ENCODE assay signal across 18 cellular contexts in the genomic region with DNA sequence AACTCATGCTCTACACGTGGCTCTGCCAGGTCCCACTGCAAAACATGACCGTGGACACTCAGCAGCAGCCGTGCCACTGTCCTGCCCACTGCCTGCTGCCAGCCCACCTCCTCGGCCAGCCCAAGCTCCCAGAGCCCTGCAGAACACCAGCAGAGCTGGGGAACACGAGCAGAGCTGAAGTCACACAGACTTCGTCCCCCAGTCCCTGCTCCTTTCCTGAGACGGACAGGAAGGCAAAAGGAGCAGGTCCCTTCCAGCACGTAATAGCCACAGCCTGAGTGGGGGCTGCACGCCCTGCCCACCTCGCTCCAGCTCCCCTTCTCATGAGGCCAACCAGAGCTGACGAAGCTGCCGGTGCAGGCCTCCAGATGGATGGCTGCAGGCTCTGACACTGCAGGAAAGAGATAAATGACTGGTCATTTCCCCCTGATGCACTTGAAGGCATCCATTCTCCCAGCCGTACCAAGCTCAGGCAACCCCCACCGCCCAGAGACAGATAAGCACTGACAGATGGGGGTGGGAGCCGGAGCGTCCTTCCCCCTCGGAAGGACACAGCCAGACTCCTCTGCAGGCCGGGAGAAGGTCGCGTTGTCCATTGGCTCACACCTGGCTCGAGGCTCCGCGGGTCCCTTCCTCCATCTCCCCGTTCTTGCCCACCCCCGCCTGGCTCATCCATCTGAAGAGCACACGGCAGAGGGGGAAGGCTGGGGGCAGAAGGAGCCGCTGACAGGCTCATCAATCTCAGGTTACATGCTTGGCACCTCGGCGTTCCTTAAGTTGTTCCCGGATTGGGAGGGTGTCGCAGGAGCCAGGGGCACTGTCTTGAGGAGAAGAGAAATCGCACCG.
DNase-seq lines count a peak whose midpoint lies in the region; ATAC-seq, FAIRE-seq and TF ChIP-seq lines count a peak whose summit lies in the region.
"Had no signal": no experiment of that assay in that cellular context is flagged by ENCODE, and none has a peak within 500 bp of the region (broad histone marks: within the 10 kb centered on the region; RNA-seq: fewer than 3 reads in every experiment).

No MANE protein-coding gene starts in this region.

- H3K36me3 Mint-ChIP-seq in activated CD8-positive, alpha-beta memory T cell treated with anti-CD3 and anti-CD28 coated beads, Interleukin-2, amount 10 ng/mL, durations not matched to agents 7 days and 5 days: no peaks in the 10 kb centered on the region
- H3K36me3 Mint-ChIP-seq in activated CD8-positive, alpha-beta T cell treated with anti-CD3 and anti-CD28 coated beads for 36 hours (ENCODE audit: low read depth): no peaks in the 10 kb centered on the region
- H3K36me3 Mint-ChIP-seq: activated naive CD4-positive, alpha-beta T cell treated with anti-CD3 and anti-CD28 coated beads, Interleukin-2, amount 50 U/mL, for 72 hours had no signal

- TF ChIP-seq POLR2A in K562 (conservative IDR thresholded peaks at IDR 0.05): no peak
- no peak for TF ChIP-seq POLR2A in spleen (IDR thresholded peaks at IDR 0.05)

- peak; percentile 93 for FAIRE-seq in K562 (lab: Jason Lieb, UNC)
- FAIRE-seq: A204.1 had no signal

- no peaks in the 10 kb centered on the region for H3K36me3 ChIP-seq in K562 (ENCODE audit: control insufficient read depth, insufficient read depth, low read length)
- no peaks in the 10 kb centered on the region for H3K36me3 ChIP-seq in spleen

- POLR2A ChIA-PET in K562 (lab: Yijun Ruan, JAX): interaction anchor here (0.6 kb wide), 2 partner anchors 29 to 152 kb away, joined by 3 read pairs; partner anchors contain the start of gene DPF3
- POLR2A ChIA-PET in activated CD8-positive, alpha-beta T cell treated with anti-CD3 and anti-CD28 coated beads for 36 hours (lab: Charles Lee): interaction anchor here (0.6 kb wide), 1 partner anchor 291 kb away, joined by 3 read pairs; no protein-coding TSS in a partner anchor

- no peaks in the 10 kb centered on the region for H3K9me3 ChIP-seq in K562 (replicated peaks; ENCODE audit: control insufficient read depth, insufficient read depth, low read depth, low read length)
- no peaks in the 10 kb centered on the region for H3K9me3 ChIP-seq in spleen

- H3K9me3 Mint-ChIP-seq in activated CD8-positive, alpha-beta memory T cell treated with anti-CD3 and anti-CD28 coated beads, Interleukin-2, amount 10 ng/mL, durations not matched to agents 7 days and 5 days (ENCODE audit: low read depth): no peaks in the 10 kb centered on the region
- H3K9me3 Mint-ChIP-seq in activated CD8-positive, alpha-beta T cell treated with anti-CD3 and anti-CD28 coated beads for 36 hours: no peaks in the 10 kb centered on the region
- H3K9me3 Mint-ChIP-seq: activated naive CD4-positive, alpha-beta T cell treated with anti-CD3 and anti-CD28 coated beads, Interleukin-2, amount 50 U/mL, for 72 hours; stimulated activated naive CD8-positive, alpha-beta T cell treated with anti-CD3 and anti-CD28 coated beads, Interleukin-15, Interleukin-2, amounts not matched to agents 100 ng/mL and 50 ng/mL, for 24 hours had no signal

- CTCF ChIA-PET in activated CD8-positive, alpha-beta memory T cell treated with anti-CD3 and anti-CD28 coated beads, Interleukin-2, amount 10 ng/mL, durations not matched to agents 7 days and 5 days (lab: Charles Lee): no interaction called here
- CTCF ChIA-PET in K562 (lab: Yijun Ruan, JAX; ENCODE audit: low intra/inter-chr PET ratio): no interaction called here
- CTCF ChIA-PET in activated CD8-positive, alpha-beta T cell treated with anti-CD3 and anti-CD28 coated beads for 36 hours (lab: Charles Lee): no interaction called here

- peak; percentile 78; the same call in 1 of the 2 replicates for TF ChIP-seq EP300 in K562 (IDR thresholded peaks at IDR 0.05; ENCODE audit: low read length)

- ATAC-seq in activated CD8-positive, alpha-beta memory T cell treated with anti-CD3 and anti-CD28 coated beads, Interleukin-2, amount 10 ng/mL, durations not matched to agents 7 days and 5 days: no peak
- ATAC-seq in K562: peak; percentile 97
- no peak for ATAC-seq in left lobe of liver
- ATAC-seq in activated CD8-positive, alpha-beta T cell treated with anti-CD3 and anti-CD28 coated beads for 36 hours: no peak
- ATAC-seq: activated naive CD4-positive, alpha-beta T cell treated with anti-CD3 and anti-CD28 coated beads, Interleukin-2, amount 50 U/mL, for 72 hours had no signal

- no peak overlapping the region for H3K27ac Mint-ChIP-seq in activated CD8-positive, alpha-beta memory T cell treated with anti-CD3 and anti-CD28 coated beads, Interleukin-2, amount 10 ng/mL, durations not matched to agents 7 days and 5 days
- H3K27ac Mint-ChIP-seq in activated CD8-positive, alpha-beta T cell treated with anti-CD3 and anti-CD28 coated beads for 36 hours: no peak overlapping the region
- H3K27ac Mint-ChIP-seq: activated naive CD4-positive, alpha-beta T cell treated with anti-CD3 and anti-CD28 coated beads, Interleukin-2, amount 50 U/mL, for 72 hours; stimulated activated naive CD8-positive, alpha-beta T cell treated with anti-CD3 and anti-CD28 coated beads, Interleukin-15, Interleukin-2, amounts not matched to agents 100 ng/mL and 50 ng/mL, for 24 hours had no signal

- intact Hi-C loops in K562 (cut with micrococcal nuclease): loop anchor here (10.0 kb wide), 1 partner anchor 83 kb away; no protein-coding TSS in a partner anchor
- intact Hi-C loops in spleen (cut with DNase I; ENCODE audit: low total_unique reads): no loop called here
- intact Hi-C loops in activated CD8-positive, alpha-beta T cell treated with anti-CD3 and anti-CD28 coated beads for 36 hours (cut with micrococcal nuclease): no loop called here

- H4K20me1 ChIP-seq in K562 (replicated peaks; ENCODE audit: control insufficient read depth, insufficient read depth, low read length): no peaks in the 10 kb centered on the region

- peak overlapping the region; percentile 20 for H2AFZ ChIP-seq in K562 (ENCODE audit: low read depth, low read length)
- H2AFZ ChIP-seq: parathyroid adenoma had no signal

- no peaks in the 10 kb centered on the region for H3K27me3 ChIP-seq in K562 (ENCODE audit: control insufficient read depth in 2 of 2, insufficient read depth in 2 of 2, low read length in 2 of 2)
- H3K27me3 ChIP-seq in spleen (replicated peaks in 1 of 7): no peaks in the 10 kb centered on the region

- no TSS peak for BruUV-seq in K562 (replicated peaks; lab: Mats Ljungman, UMichigan)

- no peak for TF ChIP-seq RAD21 in K562 (CRISPR knock-in tag; conservative IDR thresholded peaks at IDR 0.05 in 1 of 2, IDR thresholded peaks at IDR 0.05 in 1 of 2)

- no peak overlapping the region for H3K4me3 ChIP-seq in K562
- no peak overlapping the region for H3K4me3 ChIP-seq in spleen
- H3K4me3 ChIP-seq: SK-N-MC had no signal

- no peak overlapping the region; the same call in 2 of the 3 replicates for H3K27ac ChIP-seq in K562 (ENCODE audit: extremely low read depth, low read depth, low read length)
- H3K27ac ChIP-seq in spleen: no peak overlapping the region
- H3K27ac ChIP-seq: epithelial cell of prostate, parathyroid adenoma, SK-N-MC had no signal

- H3K4me3 Mint-ChIP-seq in activated CD8-positive, alpha-beta memory T cell treated with anti-CD3 and anti-CD28 coated beads, Interleukin-2, amount 10 ng/mL, durations not matched to agents 7 days and 5 days: no peak overlapping the region
- H3K4me3 Mint-ChIP-seq in activated CD8-positive, alpha-beta T cell treated with anti-CD3 and anti-CD28 coated beads for 36 hours: no peak overlapping the region
- H3K4me3 Mint-ChIP-seq: stimulated activated naive CD8-positive, alpha-beta T cell treated with anti-CD3 and anti-CD28 coated beads, Interleukin-15, Interleukin-2, amounts not matched to agents 100 ng/mL and 50 ng/mL, for 24 hours had no signal

- in situ Hi-C loops in K562 (cut with MboI): no loop called here

- no peaks in the 10 kb centered on the region for H3K4me1 Mint-ChIP-seq in activated CD8-positive, alpha-beta memory T cell treated with anti-CD3 and anti-CD28 coated beads, Interleukin-2, amount 10 ng/mL, durations not matched to agents 7 days and 5 days
- no peaks in the 10 kb centered on the region for H3K4me1 Mint-ChIP-seq in activated CD8-positive, alpha-beta T cell treated with anti-CD3 and anti-CD28 coated beads for 36 hours (ENCODE audit: low read depth)

- H3K4me1 ChIP-seq in K562 (replicated peaks in 1 of 2; ENCODE audit: control insufficient read depth in 2 of 2, insufficient read depth in 2 of 2, low read length in 2 of 2) (peaks cover 16 to 17% of the 10 kb centered on the region in 2 experiments; a peak in 4 of 5 replicates), spleen (no peaks in the 10 kb centered on the region)
- H3K4me1 ChIP-seq: parathyroid adenoma had no signal

- peak overlapping the region; percentile 57 for H3K4me2 ChIP-seq in K562 (ENCODE audit: insufficient read depth, low read length)

- H3K9ac ChIP-seq in K562 (ENCODE audit: insufficient read depth in 1 of 2, low read depth in 2 of 2, low read length in 2 of 2): peak overlapping the region in 1 of 2 experiments; percentile 42; a peak in 1 of 4 replicates
- H3K9ac ChIP-seq: parathyroid adenoma had no signal

- peak; percentile 26 for DNase-seq in activated CD8-positive, alpha-beta memory T cell treated with anti-CD3 and anti-CD28 coated beads for 24 hours
- no peak for DNase-seq in activated CD8-positive, alpha-beta memory T cell treated with anti-CD3 and anti-CD28 coated beads, Interleukin-2, amount 10 ng/mL, durations not matched to agents 7 days and 5 days
- DNase-seq in K562 (ENCODE audit: extremely low read depth in 1 of 4, low spot score in 3 of 4): peak; percentile 55 to 87 (median 70)
- DNase-seq in left lobe of liver (ENCODE audit: low spot score): peak; percentile 33
- peak; percentile 26 for DNase-seq in ureter (ENCODE audit: low spot score)
- DNase-seq in spleen: no peak
- no peak for DNase-seq in HK-2 (ENCODE audit: unreplicated experiment)
- DNase-seq in activated CD8-positive, alpha-beta T cell treated with anti-CD3 and anti-CD28 coated beads for 36 hours: no peak
- DNase-seq: cerebellar nuclear complex, HCEC 1CT, KBM-7, NCI-H446 had no signal

- H3K79me2 ChIP-seq in K562 (ENCODE audit: control insufficient read depth, insufficient read depth, low read length): no peaks in the 10 kb centered on the region
- H3K79me2 ChIP-seq: parathyroid adenoma had no signal

- peaks cover 2% of the 10 kb centered on the region for H3K27me3 Mint-ChIP-seq in activated CD8-positive, alpha-beta memory T cell treated with anti-CD3 and anti-CD28 coated beads, Interleukin-2, amount 10 ng/mL, durations not matched to agents 7 days and 5 days
- H3K27me3 Mint-ChIP-seq in activated CD8-positive, alpha-beta T cell treated with anti-CD3 and anti-CD28 coated beads for 36 hours: no peaks in the 10 kb centered on the region
- H3K27me3 Mint-ChIP-seq: stimulated activated naive CD8-positive, alpha-beta T cell treated with anti-CD3 and anti-CD28 coated beads, Interleukin-15, Interleukin-2, amounts not matched to agents 100 ng/mL and 50 ng/mL, for 24 hours had no signal

- H3K9me1 ChIP-seq in K562 (ENCODE audit: control insufficient read depth, insufficient read depth, low read length): no peaks in the 10 kb centered on the region

- TF ChIP-seq CTCF in K562 (IDR thresholded peaks at IDR 0.05 in 2 of 3, conservative IDR thresholded peaks at IDR 0.05 in 1 of 3; ENCODE audit: insufficient read depth in 2 of 3, low read depth in 1 of 3, low read length in 3 of 3) (no peak), spleen (IDR thresholded peaks at IDR 0.05 in 8 of 11, conservative IDR thresholded peaks at IDR 0.05 in 3 of 11) (no peak)
- no peak for TF ChIP-seq CTCF in activated CD8-positive, alpha-beta T cell treated with anti-CD3 and anti-CD28 coated beads for 36 hours (IDR thresholded peaks at IDR 0.05)

- WGBS in K562 (ENCODE audit: insufficient coverage, low coverage, missing lambda C conversion rate): 8% methylated on average over 29 of the region's 33 CpGs
- 73 to 79% (median 78%) methylated on average over 24 to 33 of the region's 33 CpGs for WGBS in spleen, 5 donors

Comparison
In these comparisons a context has a peak if more than half of its experiments do, and no peak if none do; other contexts are left out.
1. DNase-seq: peak in activated CD8-positive, alpha-beta memory T cell treated with anti-CD3 and anti-CD28 coated beads for 24 hours (single experiment), K562 (4 of 4), left lobe of liver (single experiment) and ureter (single experiment); none in activated CD8-positive, alpha-beta memory T cell treated with anti-CD3 and anti-CD28 coated beads, Interleukin-2, amount 10 ng/mL, durations not matched to agents 7 days and 5 days (single experiment), spleen (single experiment), HK-2 (single experiment) and activated CD8-positive, alpha-beta T cell treated with anti-CD3 and anti-CD28 coated beads for 36 hours (single experiment).